In genomic region chr2:96534131-96534530, GRCh38 we compare ENCODE assay signal across 13 cellular contexts. TPM values are rescaled to one million over a fixed set of nuclear protein-coding genes. Genes with fewer than 3 reads are reported as not detected.
A peak's percentile ranks its signal among the peaks of the same experiment; 100 is the strongest.
DNase-seq lines count a peak whose midpoint lies in the region; ATAC-seq and TF ChIP-seq lines count a peak whose summit lies in the region.
"Had no signal": no experiment of that assay in that cellular context is flagged by ENCODE, and none has a peak within 500 bp of the region (broad histone marks: within the 10 kb centered on the region; RNA-seq: fewer than 3 reads in every experiment).

No MANE protein-coding gene starts in this region.

- CTCF ChIA-PET in activated CD4-positive, alpha-beta T cell treated with anti-CD3 and anti-CD28 coated beads for 36 hours (lab: Charles Lee) = interaction anchor here (0.7 to 1.9 kb wide), 3 partner anchors 20 to 211 kb away, joined by 3 to 10 read pairs (median 3); no protein-coding TSS in a partner anchor

- peak overlapping the region; percentile 30 to 44 for H3K4me3 ChIP-seq in neutrophil (ENCODE audit: low read depth in 1 of 2, low read length in 1 of 2)
- H3K4me3 ChIP-seq in transverse colon = no peak overlapping the region
- H3K4me3 ChIP-seq: A549, HAP-1 had no signal

- H3K4me3 Mint-ChIP-seq in activated CD4-positive, alpha-beta T cell treated with anti-CD3 and anti-CD28 coated beads for 36 hours = no peak overlapping the region
- no peak overlapping the region for H3K4me3 Mint-ChIP-seq in dendritic cell treated with granulocyte-macrophage colony-stimulating factor and Interleukin-4, amounts not matched to agents 40 ng/mL and 50 ng/mL, for 4 days
- H3K4me3 Mint-ChIP-seq: activated CD4-positive, alpha-beta T cell treated with anti-CD3 and anti-CD28 coated beads, Interleukin-2, amount 10 ng/mL, durations not matched to agents 7 days and 5 days; activated naive CD4-positive, alpha-beta T cell treated with anti-CD3 and anti-CD28 coated beads, Interleukin-2, amount 50 U/mL, for 24 hours had no signal

- peaks cover 21% of the 10 kb centered on the region for H3K36me3 Mint-ChIP-seq in activated CD4-positive, alpha-beta T cell treated with anti-CD3 and anti-CD28 coated beads for 36 hours (ENCODE audit: low read depth)
- peaks cover 21% of the 10 kb centered on the region for H3K36me3 Mint-ChIP-seq in dendritic cell treated with granulocyte-macrophage colony-stimulating factor and Interleukin-4, amounts not matched to agents 40 ng/mL and 50 ng/mL, for 4 days (ENCODE audit: low read depth)

- H3K4me1 ChIP-seq in neutrophil (ENCODE audit: control insufficient read depth in 1 of 2, insufficient read depth in 1 of 2, low read depth in 1 of 2, low read length in 1 of 2) (peaks cover 61 to 68% of the 10 kb centered on the region in 2 experiments), transverse colon (peaks cover 37 to 74% (median 68%) of the 10 kb centered on the region in 4 donors)

- TF ChIP-seq EP300 in transverse colon (IDR thresholded peaks at IDR 0.05; ENCODE audit: low read depth) = no peak

- WGBS in transverse colon (ENCODE audit: low coverage in 1 of 2), 2 donors = 37 to 47% methylated on average over 4 of the region's 4 CpGs

- H3K9me3 Mint-ChIP-seq in activated CD4-positive, alpha-beta T cell treated with anti-CD3 and anti-CD28 coated beads for 36 hours (ENCODE audit: low read depth) = no peaks in the 10 kb centered on the region
- H3K9me3 Mint-ChIP-seq in dendritic cell treated with granulocyte-macrophage colony-stimulating factor and Interleukin-4, amounts not matched to agents 40 ng/mL and 50 ng/mL, for 4 days = no peaks in the 10 kb centered on the region
- H3K9me3 Mint-ChIP-seq: activated CD4-positive, alpha-beta T cell treated with anti-CD3 and anti-CD28 coated beads, Interleukin-2, amount 10 ng/mL, durations not matched to agents 7 days and 5 days; activated naive CD4-positive, alpha-beta T cell treated with anti-CD3 and anti-CD28 coated beads, Interleukin-2, amount 50 U/mL, for 24 hours had no signal

- POLR2A ChIA-PET in activated CD4-positive, alpha-beta T cell treated with anti-CD3 and anti-CD28 coated beads for 36 hours (lab: Charles Lee) = interaction anchor here (0.6 kb wide), 1 partner anchor 20 kb away, joined by 3 read pairs; no protein-coding TSS in a partner anchor

- no peaks in the 10 kb centered on the region for H3K36me3 ChIP-seq in neutrophil
- H3K36me3 ChIP-seq in transverse colon = no peaks in the 10 kb centered on the region
- H3K36me3 ChIP-seq: HAP-1 had no signal

- no peak for TF ChIP-seq CTCF in neutrophil (IDR thresholded peaks at IDR 0.05)
- TF ChIP-seq CTCF in transverse colon (IDR thresholded peaks at IDR 0.05) = no peak

- no peak for TF ChIP-seq POLR2A in transverse colon (IDR thresholded peaks at IDR 0.05)

- peak overlapping the region; percentile 2 for H3K27ac Mint-ChIP-seq in activated CD4-positive, alpha-beta T cell treated with anti-CD3 and anti-CD28 coated beads for 36 hours
- peak overlapping the region; percentile 89 for H3K27ac Mint-ChIP-seq in dendritic cell treated with granulocyte-macrophage colony-stimulating factor and Interleukin-4, amounts not matched to agents 40 ng/mL and 50 ng/mL, for 4 days
- H3K27ac Mint-ChIP-seq: activated CD4-positive, alpha-beta T cell treated with anti-CD3 and anti-CD28 coated beads, Interleukin-2, amount 10 ng/mL, durations not matched to agents 7 days and 5 days had no signal

- H3K9me3 ChIP-seq in neutrophil (no peaks in the 10 kb centered on the region), transverse colon (no peaks in the 10 kb centered on the region)
- H3K9me3 ChIP-seq: A549, HAP-1 had no signal

- H3K27ac ChIP-seq in neutrophil (peak overlapping the region; percentile 83), transverse colon (peak overlapping the region; percentile 83 to 89 (median 86))

- intact Hi-C loops in activated CD4-positive, alpha-beta T cell treated with anti-CD3 and anti-CD28 coated beads for 36 hours (cut with DNase I, micrococcal nuclease) = loop anchor here in 1 of 2 experiments (5.0 to 10.0 kb wide), 2 partner anchors 103 to 1931 kb away; partner anchors contain the start of gene KANSL3
- intact Hi-C loops in dendritic cell treated with granulocyte-macrophage colony-stimulating factor and Interleukin-4, amounts not matched to agents 40 ng/mL and 50 ng/mL, for 4 days (cut with micrococcal nuclease) = no loop called here
- intact Hi-C loops in transverse colon (cut with DNase I; ENCODE audit: low total_unique reads) = no loop called here

- H3K4me1 Mint-ChIP-seq in activated CD4-positive, alpha-beta T cell treated with anti-CD3 and anti-CD28 coated beads for 36 hours = peaks cover 67% of the 10 kb centered on the region
- H3K4me1 Mint-ChIP-seq in dendritic cell treated with granulocyte-macrophage colony-stimulating factor and Interleukin-4, amounts not matched to agents 40 ng/mL and 50 ng/mL, for 4 days (ENCODE audit: low read depth) = peaks cover 81% of the 10 kb centered on the region

- H3K27me3 ChIP-seq in neutrophil = peaks cover 20% of the 10 kb centered on the region
- no peaks in the 10 kb centered on the region for H3K27me3 ChIP-seq in transverse colon

- no peaks in the 10 kb centered on the region for H3K27me3 Mint-ChIP-seq in activated CD4-positive, alpha-beta T cell treated with anti-CD3 and anti-CD28 coated beads for 36 hours
- H3K27me3 Mint-ChIP-seq in dendritic cell treated with granulocyte-macrophage colony-stimulating factor and Interleukin-4, amounts not matched to agents 40 ng/mL and 50 ng/mL, for 4 days = peaks cover 11% of the 10 kb centered on the region
- H3K27me3 Mint-ChIP-seq: activated CD4-positive, alpha-beta T cell treated with anti-CD3 and anti-CD28 coated beads, Interleukin-2, amount 10 ng/mL, durations not matched to agents 7 days and 5 days; activated naive CD4-positive, alpha-beta T cell treated with anti-CD3 and anti-CD28 coated beads, Interleukin-2, amount 50 U/mL, for 24 hours had no signal

- DNase-seq in activated CD4-positive, alpha-beta T cell treated with anti-CD3 and anti-CD28 coated beads for 36 hours = no peak
- no peak for DNase-seq in activated CD4-positive, alpha-beta T cell treated with anti-CD3 and anti-CD28 coated beads, Interleukin-2, amount 50 U/mL, for 4 hours
- DNase-seq in transverse colon = no peak
- DNase-seq in stimulated activated CD4-positive, alpha-beta T cell treated with anti-CD3 and anti-CD28 coated beads, Interleukin-4, amount 100 ng/mL, for 1 hour = no peak
- no peak for DNase-seq in nucleus accumbens (lab: John Stamatoyannopoulos, UW)
- DNase-seq: activated CD4-positive, alpha-beta T cell treated with anti-CD3 and anti-CD28 coated beads, Interleukin-2, amount 10 ng/mL, durations not matched to agents 7 days and 5 days; effector CD4-positive, alpha-beta T cell had no signal

- in situ Hi-C loops in transverse colon (cut with MboI; ENCODE audit: low pct_ligation_motif_present in 1 of 4, low pct_unique_long_range_greater_than_20kb in 1 of 4, low sequenced_read_pairs in 3 of 4) = no loop called here

- ATAC-seq in activated CD4-positive, alpha-beta T cell treated with anti-CD3 and anti-CD28 coated beads for 36 hours = no peak
- ATAC-seq in HG03139 (IDR thresholded peaks at IDR 0.05; ENCODE audit: unreplicated experiment) = no peak
- ATAC-seq: A549 had no signal

RNA-seq across cellular contexts. Expression of gene ARID5A, which starts 2.4 kb away (rescaled TPM):
- total RNA-seq in activated CD4-positive, alpha-beta T cell treated with anti-CD3 and anti-CD28 coated beads for 36 hours = 100 to 1,000 TPM; 179 to 191 TPM
- total RNA-seq in transverse colon = 100 to 1,000 TPM in 1 of 4 donors, 10 to 100 TPM in 2, 1 to 10 TPM in 1; 9.8 to 113 (median 18.1) TPM

RNA-seq across cellular contexts. Expression of gene NEURL3, which starts 29.0 kb away (rescaled TPM):
- under 1 TPM; 0.33 to 0.41 TPM for total RNA-seq in activated CD4-positive, alpha-beta T cell treated with anti-CD3 and anti-CD28 coated beads for 36 hours
- total RNA-seq in transverse colon = 1 to 10 TPM in 2 of 4 donors, under 1 TPM in 1, not detected in 1; 0.32 to 7.9 (median 7.0) TPM

Comparison
In these comparisons a context has a peak if more than half of its experiments do, and no peak if none do; other contexts are left out.
1. H3K4me3 ChIP-seq: peak in neutrophil (2 of 2); none in transverse colon (0 of 4).